Comparison of ENCODE assay signal across 9 cellular contexts in genomic region chr6:166007349-166008263, GRCh38.
A peak's percentile ranks its signal among the peaks of the same experiment; 100 is the strongest.
DNase-seq lines count a peak whose midpoint lies in the region; ATAC-seq, FAIRE-seq and TF ChIP-seq lines count a peak whose summit lies in the region.
"Had no signal": no experiment of that assay in that cellular context is flagged by ENCODE, and none has a peak within 500 bp of the region (broad histone marks: within the 10 kb centered on the region; RNA-seq: fewer than 3 reads in every experiment).

No MANE protein-coding gene starts in this region.

- H3K36me3 Mint-ChIP-seq in HFFc6 (ENCODE audit: low read depth): no peaks in the 10 kb centered on the region; the same call in 1 of the 2 replicates

- intact Hi-C loops in body of pancreas (cut with DNase I): no loop called here

- H3K27me3 ChIP-seq in body of pancreas (peaks cover 0 to 14% of the 10 kb centered on the region in 2 donors), kidney epithelial cell (ENCODE audit: control insufficient read depth, insufficient read depth, low read length) (peaks cover 8% of the 10 kb centered on the region), stomach smooth muscle (ENCODE audit: control insufficient read depth in 1 of 2, insufficient read depth in 2 of 2, low read length in 2 of 2) (peaks cover 33 to 51% of the 10 kb centered on the region in 2 donors)

- 6 to 8% methylated on average over 18 of the region's 18 CpGs for WGBS in body of pancreas, 2 donors

- H3K4me1 ChIP-seq in body of pancreas (peaks cover 43% of the 10 kb centered on the region), stomach smooth muscle (ENCODE audit: control insufficient read depth, insufficient read depth, low read length) (peaks cover 42% of the 10 kb centered on the region)

- TF ChIP-seq POLR2A in body of pancreas (IDR thresholded peaks at IDR 0.05): no peak

- H3K9me3 ChIP-seq in body of pancreas (no peaks in the 10 kb centered on the region), stomach smooth muscle (ENCODE audit: control insufficient read depth in 2 of 2, low read length in 2 of 2) (peaks cover 0 to 2% of the 10 kb centered on the region in 2 donors)

- no peak for DNase-seq in HFFc6
- peak; percentile 52 to 73 (median 70) for DNase-seq in body of pancreas
- peak; percentile 79 for DNase-seq in kidney epithelial cell (ENCODE audit: low read depth)
- DNase-seq in D721Med (ENCODE audit: insufficient read length, low spot score): no peak
- DNase-seq: KG1, SIG-M5 had no signal

- no peak overlapping the region for H3K4me3 ChIP-seq in body of pancreas
- H3K4me3 ChIP-seq in kidney epithelial cell (ENCODE audit: low read depth, low read length): no peak overlapping the region
- H3K4me3 ChIP-seq in stomach smooth muscle (ENCODE audit: low read length in 2 of 2): peak overlapping the region in 1 of 2 donors; percentile 76

- peaks cover 10% of the 10 kb centered on the region; the same call in 1 of the 2 replicates for H3K4me1 Mint-ChIP-seq in HFFc6 (ENCODE audit: low read depth)

- H3K9me3 Mint-ChIP-seq in HFFc6: peaks cover 21% of the 10 kb centered on the region

- H3K27ac ChIP-seq in body of pancreas (no peak overlapping the region), stomach smooth muscle (ENCODE audit: low read length) (peak overlapping the region; percentile 92)

- no peaks in the 10 kb centered on the region; the same call in 1 of the 2 replicates for H3K27me3 Mint-ChIP-seq in HFFc6 (ENCODE audit: insufficient read depth)

- ATAC-seq in body of pancreas: no peak
- ATAC-seq in HG03520 (IDR thresholded peaks at IDR 0.05; ENCODE audit: unreplicated experiment): no peak
- ATAC-seq in GM21528 (IDR thresholded peaks at IDR 0.05; ENCODE audit: low FRiP score, unreplicated experiment): no peak

- FAIRE-seq in D721Med (lab: Jason Lieb, UNC): no peak

- peak overlapping the region in 1 of 2 donors; percentile 73 for H3K9ac ChIP-seq in stomach smooth muscle (ENCODE audit: low read length in 2 of 2)

- H3K27ac Mint-ChIP-seq in HFFc6: no peak overlapping the region

- H3K36me3 ChIP-seq in body of pancreas (replicated peaks in 1 of 2; ENCODE audit: insufficient read depth in 1 of 2, low read depth in 2 of 2) (no peaks in the 10 kb centered on the region), kidney epithelial cell (ENCODE audit: control insufficient read depth, insufficient read depth, low read length) (no peaks in the 10 kb centered on the region), stomach smooth muscle (ENCODE audit: control insufficient read depth in 2 of 2, insufficient read depth in 2 of 2, low read length in 2 of 2) (no peaks in the 10 kb centered on the region)

- H3K4me3 Mint-ChIP-seq in HFFc6: peak overlapping the region; percentile 65; the same call in 1 of the 2 replicates

- TF ChIP-seq CTCF in HFFc6 (IDR thresholded peaks at IDR 0.05): no peak
- TF ChIP-seq CTCF in body of pancreas (IDR thresholded peaks at IDR 0.05): no peak
- no peak for TF ChIP-seq CTCF in kidney epithelial cell (IDR thresholded peaks at IDR 0.05; ENCODE audit: insufficient read depth, low read length, poor library complexity, severe bottlenecking)
- TF ChIP-seq CTCF in D721Med (IDR thresholded peaks at IDR 0.05; ENCODE audit: insufficient read depth, missing control alignments): no peak

Comparison
In these comparisons a context has a peak if more than half of its experiments do, and no peak if none do; other contexts are left out.
1. DNase-seq: peak in body of pancreas (4 of 4) and kidney epithelial cell (single experiment); none in HFFc6 (single experiment) and D721Med (single experiment).